Comparison of ENCODE assay signal across 8 cellular contexts in the genomic region with DNA sequence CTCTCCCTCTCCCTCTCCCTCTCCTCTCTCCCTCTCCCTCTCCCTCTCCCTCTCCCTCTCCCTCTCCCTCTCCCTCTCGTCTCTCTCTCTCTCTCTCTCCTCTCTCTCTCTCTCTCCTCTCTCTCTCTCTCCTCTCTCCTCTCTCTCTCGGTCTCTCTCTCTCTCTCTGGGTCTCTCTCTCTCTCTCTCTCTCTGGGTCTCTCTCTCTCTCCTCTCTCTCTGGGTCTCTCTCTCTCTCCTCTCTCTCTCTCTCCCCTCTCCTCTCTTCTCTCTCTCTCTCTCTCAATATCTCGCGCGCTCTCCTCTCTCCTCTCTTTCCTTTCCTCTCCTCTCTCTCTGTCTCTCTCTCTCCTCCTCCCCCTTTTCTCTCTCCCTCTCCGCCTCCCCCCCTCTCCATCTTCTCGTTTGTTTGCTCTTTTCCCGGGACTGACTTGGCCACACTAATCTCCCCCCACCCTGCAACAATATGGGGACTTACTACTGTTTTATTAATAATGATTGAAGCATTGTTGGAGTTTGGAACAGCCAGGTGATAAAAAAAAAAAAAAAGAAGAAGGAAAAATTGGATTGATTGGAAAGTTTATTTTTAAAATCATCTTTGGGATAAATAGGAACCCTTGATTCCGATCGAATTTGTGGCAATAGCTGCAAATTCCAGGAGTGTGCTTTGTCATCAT. TPM values are rescaled to one million over a fixed set of nuclear protein-coding genes. Genes with fewer than 3 reads are reported as not detected.
DNase-seq lines count a peak whose midpoint lies in the region; ATAC-seq and TF ChIP-seq lines count a peak whose summit lies in the region.

No MANE protein-coding gene starts in this region.

- DNase-seq in NCI-H2171 (lab: John Stamatoyannopoulos, UW) (peak; percentile 15), coronary artery (ENCODE audit: low spot score) (no peak), psoas muscle (no peak), T-helper 1 cell (no peak)

- peaks cover 38% of the 10 kb centered on the region for H3K27me3 Mint-ChIP-seq in activated T-helper 17 cell treated with anti-CD3 and anti-CD28 coated beads, Interleukin-2, amount 50 U/mL, for 72 hours

- H3K9me3 ChIP-seq in ES-I3 (ENCODE audit: control insufficient read depth, insufficient read depth, low read length) (no peaks in the 10 kb centered on the region), psoas muscle (no peaks in the 10 kb centered on the region)

- peaks cover 0 to 40% (median 0%) of the 10 kb centered on the region in 3 donors for H3K27me3 ChIP-seq in psoas muscle (ENCODE audit: insufficient read depth in 3 of 3, low read length in 2 of 3)

- no peaks in the 10 kb centered on the region for H3K36me3 ChIP-seq in ES-I3 (ENCODE audit: insufficient read depth, low read length)
- H3K36me3 ChIP-seq in psoas muscle (ENCODE audit: insufficient read depth in 1 of 2, low read depth in 1 of 2) = no peaks in the 10 kb centered on the region

- H3K9me3 Mint-ChIP-seq in activated T-helper 17 cell treated with anti-CD3 and anti-CD28 coated beads, Interleukin-2, amount 50 U/mL, for 72 hours = no peaks in the 10 kb centered on the region

- H3K27ac ChIP-seq in coronary artery (no peak overlapping the region), psoas muscle (no peak overlapping the region)

- peaks cover 11% of the 10 kb centered on the region for H3K4me1 Mint-ChIP-seq in activated T-helper 17 cell treated with anti-CD3 and anti-CD28 coated beads, Interleukin-2, amount 50 U/mL, for 72 hours

- no peak overlapping the region for H3K27ac Mint-ChIP-seq in activated T-helper 17 cell treated with anti-CD3 and anti-CD28 coated beads, Interleukin-2, amount 50 U/mL, for 72 hours

- H3K36me3 Mint-ChIP-seq in activated T-helper 17 cell treated with anti-CD3 and anti-CD28 coated beads, Interleukin-2, amount 50 U/mL, for 72 hours (ENCODE audit: low read depth) = peaks cover 16% of the 10 kb centered on the region

- TF ChIP-seq CTCF in coronary artery (IDR thresholded peaks at IDR 0.05) (peak; percentile 87), psoas muscle (IDR thresholded peaks at IDR 0.05) (no peak)

- intact Hi-C loops in psoas muscle (cut with DNase I) = loop anchor here (2.0 to 10.0 kb wide), 4 partner anchors 40 to 335 kb away; no protein-coding TSS in a partner anchor

- H3K4me1 ChIP-seq in ES-I3 (ENCODE audit: insufficient read depth, low read length) (peaks cover 4% of the 10 kb centered on the region; the same call in 1 of the 2 replicates), psoas muscle (peaks cover 7% of the 10 kb centered on the region)

- WGBS in psoas muscle, 3 donors = 0 to 2% (median 2%) methylated on average over 9 of the region's 10 CpGs

- H3K4me3 Mint-ChIP-seq in activated T-helper 17 cell treated with anti-CD3 and anti-CD28 coated beads, Interleukin-2, amount 50 U/mL, for 72 hours = no peak overlapping the region

- H3K4me3 ChIP-seq in coronary artery (peak overlapping the region; percentile 75), psoas muscle (peak overlapping the region; percentile 71)

- peak overlapping the region; percentile 29; the same call in 1 of the 2 replicates for H3K9ac ChIP-seq in ES-I3 (ENCODE audit: low read depth, low read length)

- peak in 2 of 4 donors; percentile 29 to 33 for ATAC-seq in psoas muscle
- ATAC-seq in HG03565 (IDR thresholded peaks at IDR 0.05; ENCODE audit: unreplicated experiment) = no peak
- ATAC-seq in activated T-helper 17 cell treated with anti-CD3 and anti-CD28 coated beads, Interleukin-2, amount 50 U/mL, for 72 hours (replicated peaks) = no peak
- no peak for ATAC-seq in HG03139 (IDR thresholded peaks at IDR 0.05; ENCODE audit: unreplicated experiment)

RNA-seq across cellular contexts. Expression of gene NR2F1-AS1, which starts 0.9 kb away (rescaled TPM):
- 1 to 10 TPM in 1 of 4 donors, under 1 TPM in 3; 0.13 to 1.3 (median 0.55) TPM for total RNA-seq in psoas muscle
- polyA plus RNA-seq in psoas muscle = 1 to 10 TPM in 1 of 3 donors, under 1 TPM in 2; 0.14 to 1.5 (median 0.42) TPM
- total RNA-seq in activated T-helper 17 cell treated with anti-CD3 and anti-CD28 coated beads, Interleukin-2, amount 50 U/mL, for 72 hours = not detected

RNA-seq across cellular contexts. Expression of gene NR2F1, which starts 1.1 kb away (rescaled TPM):
- 1 to 10 TPM in 3 of 4 donors, under 1 TPM in 1; 0.39 to 1.4 (median 1.2) TPM for total RNA-seq in psoas muscle
- polyA plus RNA-seq in psoas muscle = 1 to 10 TPM in 1 of 3 donors, under 1 TPM in 2; 0.57 to 1.4 (median 0.86) TPM
- not detected for total RNA-seq in activated T-helper 17 cell treated with anti-CD3 and anti-CD28 coated beads, Interleukin-2, amount 50 U/mL, for 72 hours
